ENCODE assay signal across 8 cellular contexts in genomic region chr2:219205981-219206441, GRCh38. TPM values are rescaled to one million over a fixed set of nuclear protein-coding genes. Genes with fewer than 3 reads are reported as not detected.
DNase-seq lines count a peak whose midpoint lies in the region; ATAC-seq and TF ChIP-seq lines count a peak whose summit lies in the region.

No MANE protein-coding gene starts in this region.

- H3K4me3 ChIP-seq in BLaER1 treated with 17β-estradiol and CSF1 and Interleukin-3, amounts not matched to agents 10 nM and 100 nM, result peak overlapping the region; percentile 51 to 74 (median 62)
- H3K4me3 ChIP-seq in spleen, result peak overlapping the region; percentile 51 to 84 (median 60)

- peak overlapping the region; percentile 74 to 84 (median 77) for H3K9ac ChIP-seq in BLaER1 treated with 17β-estradiol and CSF1 and Interleukin-3, amounts not matched to agents 10 nM and 100 nM

- 13 to 20% (median 16%) methylated on average over 10 of the region's 10 CpGs for WGBS in spleen, 5 donors

- H3K27me3 ChIP-seq in BLaER1 treated with 17β-estradiol and CSF1 and Interleukin-3, amounts not matched to agents 10 nM and 100 nM, result no peaks in the 10 kb centered on the region
- H3K27me3 ChIP-seq in spleen (replicated peaks in 1 of 7), result no peaks in the 10 kb centered on the region

- intact Hi-C loops in spleen (cut with DNase I; ENCODE audit: low total_unique reads), result loop anchor here (5.0 kb wide), 1 partner anchor 34 kb away; the partner anchor contains the start of gene SLC23A3

- H3K9me3 ChIP-seq in BLaER1 treated with 17β-estradiol and CSF1 and Interleukin-3, amounts not matched to agents 10 nM and 100 nM (replicated peaks in 1 of 11), result peaks cover 0 to 5% (median 0%) of the 10 kb centered on the region in 11 experiments; a peak in 2 of 22 replicates
- H3K9me3 ChIP-seq in spleen, result no peaks in the 10 kb centered on the region

- H3K4me2 ChIP-seq in BLaER1 treated with 17β-estradiol and CSF1 and Interleukin-3, amounts not matched to agents 10 nM and 100 nM, result peak overlapping the region; percentile 66 to 96 (median 88)

- H3K27ac ChIP-seq in BLaER1 treated with 17β-estradiol and CSF1 and Interleukin-3, amounts not matched to agents 10 nM and 100 nM, result peak overlapping the region; percentile 37 to 81 (median 76)
- peak overlapping the region; percentile 93 to 98 (median 97) for H3K27ac ChIP-seq in spleen

- no peak for TF ChIP-seq CTCF in spleen (IDR thresholded peaks at IDR 0.05 in 8 of 11, conservative IDR thresholded peaks at IDR 0.05 in 3 of 11)

- DNase-seq in SW480 (ENCODE audit: low spot score) (peak; percentile 66), germinal center (ENCODE audit: low spot score) (peak; percentile 53), spleen (no peak), middle frontal gyrus (ENCODE audit: extremely low spot score, low spot score) (no peak), HPDE6-E6E7 (ENCODE audit: extremely low spot score) (no peak), HuH-7.5 (ENCODE audit: low spot score) (no peak)

- H3K4me1 ChIP-seq in BLaER1 treated with 17β-estradiol and CSF1 and Interleukin-3, amounts not matched to agents 10 nM and 100 nM, result peaks cover 40 to 48% (median 45%) of the 10 kb centered on the region in 10 experiments
- peaks cover 7 to 50% (median 30%) of the 10 kb centered on the region in 6 donors for H3K4me1 ChIP-seq in spleen

- ATAC-seq in GM21528 (IDR thresholded peaks at IDR 0.05; ENCODE audit: low FRiP score, unreplicated experiment), result peak; percentile 44

- H4K20me1 ChIP-seq in BLaER1 treated with 17β-estradiol and CSF1 and Interleukin-3, amounts not matched to agents 10 nM and 100 nM, result peaks cover 0 to 25% (median 6%) of the 10 kb centered on the region in 11 experiments; a peak in 9 of 22 replicates

- peaks cover 21 to 35% (median 30%) of the 10 kb centered on the region in 11 experiments; a peak in 21 of 22 replicates for H3K36me3 ChIP-seq in BLaER1 treated with 17β-estradiol and CSF1 and Interleukin-3, amounts not matched to agents 10 nM and 100 nM
- H3K36me3 ChIP-seq in spleen, result peaks cover 0 to 35% (median 15%) of the 10 kb centered on the region in 6 donors

- TF ChIP-seq POLR2A in spleen (IDR thresholded peaks at IDR 0.05), result no peak

RNA-seq across cellular contexts. Expression of gene ZFAND2B, which starts 0.6 kb away (rescaled TPM):
- 10 to 100 TPM; 46.3 to 77.7 (median 49.8) TPM for total RNA-seq in spleen
- 10 to 100 TPM; 39.4 to 63.6 (median 55.0) TPM for polyA plus RNA-seq in spleen

RNA-seq across cellular contexts. Expression of gene ABCB6, which starts 12.7 kb away (rescaled TPM):
- 10 to 100 TPM in 5 of 7 donors, 1 to 10 TPM in 2; 8.4 to 19.5 (median 11.4) TPM for total RNA-seq in spleen
- 10 to 100 TPM; 15.9 to 28.7 (median 28.0) TPM for polyA plus RNA-seq in spleen

RNA-seq across cellular contexts. Expression of gene ATG9A, which starts 23.4 kb away (rescaled TPM):
- total RNA-seq in spleen, result 10 to 100 TPM; 34.7 to 68.2 (median 47.2) TPM
- 10 to 100 TPM in 2 of 3 donors, 1 to 10 TPM in 1; 9.4 to 13.8 (median 12.6) TPM for polyA plus RNA-seq in spleen

RNA-seq across cellular contexts. Expression of gene ANKZF1, which starts 23.6 kb away (rescaled TPM):
- 100 to 1,000 TPM in 1 of 7 donors, 10 to 100 TPM in 6; 68.3 to 141 (median 74.0) TPM for total RNA-seq in spleen
- 10 to 100 TPM; 30.5 to 70.2 (median 54.7) TPM for polyA plus RNA-seq in spleen

RNA-seq across cellular contexts. Expression of gene RETREG2, which starts 27.9 kb away (rescaled TPM):
- total RNA-seq in spleen, result 100 to 1,000 TPM in 2 of 7 donors, 10 to 100 TPM in 5; 51.5 to 101 (median 76.3) TPM
- polyA plus RNA-seq in spleen, result 10 to 100 TPM; 30.0 to 47.2 (median 32.8) TPM

Comparison
In these comparisons a context has a peak if more than half of its experiments do, and no peak if none do; other contexts are left out.
1. DNase-seq: peak in SW480 (single experiment) and germinal center (single experiment); none in spleen (single experiment), middle frontal gyrus (single experiment), HPDE6-E6E7 (single experiment) and HuH-7.5 (single experiment).